In genomic region chr16:74984194-74984669, GRCh38 we compare ENCODE assay signal across 1 cellular context.
TF ChIP-seq lines count a peak whose summit lies in the region.

No MANE protein-coding gene starts in this region.

TF ChIP-seq in H1, 55 proteins besides CTCF, POLR2A, EP300 and RAD21 (continued from another document):
- 0 out of 2 replicates have a peak, but pooled peaks have one; percentile 38 for TF ChIP-seq BACH1 (IDR thresholded peaks at IDR 0.05; ENCODE audit: low read length)
- no peak for TF ChIP-seq RNF2 (IDR thresholded peaks at IDR 0.05; ENCODE audit: borderline replicate concordance, low read depth, low read length, missing control alignments, poor library complexity, severe bottlenecking)
- no peak for TF ChIP-seq SP4 (IDR thresholded peaks at IDR 0.05; ENCODE audit: low read length)
- no peak for TF ChIP-seq SP1 (IDR thresholded peaks at IDR 0.05; ENCODE audit: low read depth, low read length)
- no peak for TF ChIP-seq GABPA (IDR thresholded peaks at IDR 0.05; ENCODE audit: borderline replicate concordance, insufficient read depth, low read length)
- TF ChIP-seq CTBP2 (IDR thresholded peaks at IDR 0.05; ENCODE audit: borderline replicate concordance, insufficient read depth, insufficient read length, low read length) = no peak
- no peak for TF ChIP-seq TBP (IDR thresholded peaks at IDR 0.05; ENCODE audit: low read depth, low read length)
- TF ChIP-seq CHD2 (IDR thresholded peaks at IDR 0.05; ENCODE audit: low read length) = no peak
TF ChIP-seq in H1: peak in this region for 3.
